20 cellular contexts compared by ENCODE assay signal in genomic region chr1:79694241-79694640, GRCh38.
DNase-seq lines count a peak whose midpoint lies in the region; ATAC-seq, FAIRE-seq and TF ChIP-seq lines count a peak whose summit lies in the region.
"Had no signal": no experiment of that assay in that cellular context is flagged by ENCODE, and none has a peak within 500 bp of the region (broad histone marks: within the 10 kb centered on the region; RNA-seq: fewer than 3 reads in every experiment).

No MANE protein-coding gene starts in this region.

- BruUV-seq in Caco-2 (replicated peaks; lab: Mats Ljungman, UMichigan), result no TSS peak

- H3K4me1 ChIP-seq in Caco-2 (peaks cover 32% of the 10 kb centered on the region), breast epithelium (no peaks in the 10 kb centered on the region)
- H3K4me1 ChIP-seq: right lobe of liver had no signal

- no peaks in the 10 kb centered on the region for H3K36me3 Mint-ChIP-seq in Caco-2 (ENCODE audit: insufficient read depth, unreplicated experiment)
- H3K36me3 Mint-ChIP-seq: activated CD4-positive, alpha-beta memory T cell treated with anti-CD3 and anti-CD28 coated beads for 36 hours; CD14-positive monocyte had no signal

- peak; percentile 69 for ATAC-seq in GM19395 (IDR thresholded peaks at IDR 0.05; ENCODE audit: unreplicated experiment)
- peak; percentile 59 for ATAC-seq in HG02763 (IDR thresholded peaks at IDR 0.05; ENCODE audit: unreplicated experiment)
- ATAC-seq in HG03432 (IDR thresholded peaks at IDR 0.05; ENCODE audit: unreplicated experiment), result peak; percentile 67
- ATAC-seq: activated T-cell treated with anti-CD3 and anti-CD28 coated beads, Interleukin-2, amount 50 U/mL, for 72 hours; right lobe of liver had no signal

- no peak for DNase-seq in Caco-2
- DNase-seq in GM12892 (ENCODE audit: insufficient read length), result no peak
- DNase-seq in breast epithelium (ENCODE audit: low spot score in 2 of 2), result no peak
- DNase-seq in T1000 (lab: John Stamatoyannopoulos, UW), result no peak
- no peak for DNase-seq in NCI-H1092 (lab: John Stamatoyannopoulos, UW)
- DNase-seq: activated CD4-positive, alpha-beta memory T cell treated with anti-CD3 and anti-CD28 coated beads for 36 hours; activated T-cell treated with anti-CD3 and anti-CD28 coated beads, Interleukin-2, amount 50 U/mL, for 72 hours; caudate nucleus; Karpas-422; NCI-H187; NCI-H510A; right lobe of liver; SK-N-SH; stimulated activated CD4-positive, alpha-beta T cell treated with anti-CD3 and anti-CD28 coated beads, Interleukin-2, amount 100 ng/mL, for 24 hours had no signal

- H3K9me3 Mint-ChIP-seq in Caco-2 (ENCODE audit: unreplicated experiment), result no peaks in the 10 kb centered on the region
- H3K9me3 Mint-ChIP-seq: activated CD4-positive, alpha-beta memory T cell treated with anti-CD3 and anti-CD28 coated beads for 36 hours had no signal

- no peaks in the 10 kb centered on the region for H3K27me3 Mint-ChIP-seq in Caco-2 (ENCODE audit: insufficient read depth, unreplicated experiment)
- H3K27me3 Mint-ChIP-seq: activated CD4-positive, alpha-beta memory T cell treated with anti-CD3 and anti-CD28 coated beads for 36 hours had no signal

- POLR2A ChIA-PET in Caco-2 (lab: Charles Lee), result no interaction called here

- H3K27me3 ChIP-seq in Caco-2 (replicated peaks; ENCODE audit: control insufficient read depth, insufficient read depth, low read length) (no peaks in the 10 kb centered on the region), breast epithelium (no peaks in the 10 kb centered on the region)
- H3K27me3 ChIP-seq: right lobe of liver had no signal

- peak overlapping the region; percentile 25 for H3K27ac Mint-ChIP-seq in Caco-2 (ENCODE audit: unreplicated experiment)
- H3K27ac Mint-ChIP-seq: activated CD4-positive, alpha-beta memory T cell treated with anti-CD3 and anti-CD28 coated beads for 36 hours; activated T-cell treated with anti-CD3 and anti-CD28 coated beads, Interleukin-2, amount 50 U/mL, for 72 hours; CD14-positive monocyte had no signal

- intact Hi-C loops in Caco-2 (cut with micrococcal nuclease; ENCODE audit: unreplicated experiment) (no loop called here), breast epithelium (cut with DNase I; ENCODE audit: low total_unique reads) (no loop called here)

- FAIRE-seq in GM12892 (lab: Jason Lieb, UNC), result no peak
- FAIRE-seq: TTC549 had no signal

- H3K9me3 ChIP-seq in Caco-2 (no peaks in the 10 kb centered on the region), breast epithelium (no peaks in the 10 kb centered on the region)
- H3K9me3 ChIP-seq: right lobe of liver, SK-N-SH had no signal

- H3K36me3 ChIP-seq in Caco-2 (ENCODE audit: control insufficient read depth, insufficient read depth, low read length) (no peaks in the 10 kb centered on the region), breast epithelium (no peaks in the 10 kb centered on the region)
- H3K36me3 ChIP-seq: right lobe of liver had no signal

- H3K27ac ChIP-seq in breast epithelium, result no peak overlapping the region
- H3K27ac ChIP-seq: 22Rv1, right lobe of liver had no signal

- no peak overlapping the region for H3K4me3 ChIP-seq in Caco-2 (ENCODE audit: low read depth, low read length)
- H3K4me3 ChIP-seq in breast epithelium, result no peak overlapping the region
- H3K4me3 ChIP-seq: right lobe of liver had no signal

- peak overlapping the region; percentile 10 for H3K4me3 Mint-ChIP-seq in Caco-2 (ENCODE audit: unreplicated experiment)
- H3K4me3 Mint-ChIP-seq: activated CD4-positive, alpha-beta memory T cell treated with anti-CD3 and anti-CD28 coated beads for 36 hours; activated T-cell treated with anti-CD3 and anti-CD28 coated beads, Interleukin-2, amount 50 U/mL, for 72 hours; CD14-positive monocyte had no signal

- H3K4me1 Mint-ChIP-seq in Caco-2 (ENCODE audit: low read depth, unreplicated experiment), result peaks cover 25% of the 10 kb centered on the region
- H3K4me1 Mint-ChIP-seq: CD14-positive monocyte had no signal

- CTCF ChIA-PET in Caco-2 (lab: Charles Lee), result no interaction called here

- no peak for TF ChIP-seq POLR2A in GM12892 (IDR thresholded peaks at IDR 0.05; ENCODE audit: low read depth, low read length)
- no peak for TF ChIP-seq POLR2A in breast epithelium (IDR thresholded peaks at IDR 0.05)

- TF ChIP-seq CTCF in Caco-2 (IDR thresholded peaks at IDR 0.05; ENCODE audit: insufficient read depth in 1 of 2, low read depth in 1 of 2, low read length in 1 of 2, severe bottlenecking in 1 of 2, unreplicated experiment in 1 of 2) (no peak), breast epithelium (IDR thresholded peaks at IDR 0.05) (no peak)
